In genomic region chr12:92002673-92003382, GRCh38 we compare ENCODE assay signal across 13 cellular contexts.
A peak's percentile ranks its signal among the peaks of the same experiment; 100 is the strongest.
DNase-seq lines count a peak whose midpoint lies in the region; ATAC-seq and TF ChIP-seq lines count a peak whose summit lies in the region.
"Had no signal": no experiment of that assay in that cellular context is flagged by ENCODE, and none has a peak within 500 bp of the region (broad histone marks: within the 10 kb centered on the region; RNA-seq: fewer than 3 reads in every experiment).

No MANE protein-coding gene starts in this region.

- no peak for DNase-seq in activated CD4-positive, alpha-beta T cell treated with anti-CD3 and anti-CD28 coated beads, Interleukin-2, amount 10 ng/mL, durations not matched to agents 24 days and 14 days
- no peak for DNase-seq in activated CD4-positive, alpha-beta T cell treated with anti-CD3 and anti-CD28 coated beads for 4 hours
- DNase-seq in activated naive CD8-positive, alpha-beta T cell treated with anti-CD3 and anti-CD28 coated beads for 36 hours, result no peak
- DNase-seq in heart right ventricle, result no peak
- DNase-seq in smooth muscle cell (lab: John Stamatoyannopoulos, UW; ENCODE audit: unreplicated experiment), result no peak
- no peak for DNase-seq in activated effector memory CD4-positive, alpha-beta T cell treated with Interleukin-2 at 50 U/mL for 16 hours
- no peak for DNase-seq in CD14-positive monocyte (ENCODE audit: low spot score)
- DNase-seq in aorta, result no peak
- DNase-seq: ACHN, DMS79, MM.1S had no signal

- peaks cover 3% of the 10 kb centered on the region for H3K36me3 Mint-ChIP-seq in activated CD4-positive, alpha-beta T cell treated with anti-CD3 and anti-CD28 coated beads, Interleukin-2, amount 10 ng/mL, durations not matched to agents 24 days and 14 days (ENCODE audit: low read depth)
- H3K36me3 Mint-ChIP-seq in activated naive CD8-positive, alpha-beta T cell treated with anti-CD3 and anti-CD28 coated beads for 36 hours, result peaks cover 43% of the 10 kb centered on the region
- no peaks in the 10 kb centered on the region for H3K36me3 Mint-ChIP-seq in CD14-positive monocyte

- H3F3A ChIP-seq in smooth muscle cell (ENCODE audit: low read depth), result peaks cover 7% of the 10 kb centered on the region

- H4K20me1 ChIP-seq in smooth muscle cell (ENCODE audit: low read depth), result no peaks in the 10 kb centered on the region

- TF ChIP-seq CTCF in heart right ventricle (IDR thresholded peaks at IDR 0.05), result no peak
- TF ChIP-seq CTCF in smooth muscle cell (IDR thresholded peaks at IDR 0.05; ENCODE audit: borderline replicate concordance, insufficient read depth, poor library complexity, severe bottlenecking), result no peak
- no peak for TF ChIP-seq CTCF in CD14-positive monocyte (IDR thresholded peaks at IDR 0.05)

- no peaks in the 10 kb centered on the region for H3K79me2 ChIP-seq in smooth muscle cell (ENCODE audit: low read depth)

- no peaks in the 10 kb centered on the region for H3K27me3 Mint-ChIP-seq in activated CD4-positive, alpha-beta T cell treated with anti-CD3 and anti-CD28 coated beads, Interleukin-2, amount 10 ng/mL, durations not matched to agents 24 days and 14 days
- no peaks in the 10 kb centered on the region for H3K27me3 Mint-ChIP-seq in activated naive CD8-positive, alpha-beta T cell treated with anti-CD3 and anti-CD28 coated beads for 36 hours
- peaks cover 0 to 3% (median 2%) of the 10 kb centered on the region in 3 donors for H3K27me3 Mint-ChIP-seq in CD14-positive monocyte (ENCODE audit: low read depth in 3 of 3)
- H3K27me3 Mint-ChIP-seq: central memory CD8-positive, alpha-beta T cell had no signal

- H3K9me3 Mint-ChIP-seq in activated CD4-positive, alpha-beta T cell treated with anti-CD3 and anti-CD28 coated beads, Interleukin-2, amount 10 ng/mL, durations not matched to agents 24 days and 14 days, result peaks cover 17% of the 10 kb centered on the region
- peaks cover 42% of the 10 kb centered on the region for H3K9me3 Mint-ChIP-seq in activated naive CD8-positive, alpha-beta T cell treated with anti-CD3 and anti-CD28 coated beads for 36 hours
- peaks cover 6 to 24% (median 12%) of the 10 kb centered on the region in 7 donors for H3K9me3 Mint-ChIP-seq in CD14-positive monocyte

- peak overlapping the region; percentile 45 for H2AFZ ChIP-seq in smooth muscle cell (ENCODE audit: low read depth)

- H3K36me3 ChIP-seq in heart right ventricle (no peaks in the 10 kb centered on the region), smooth muscle cell (ENCODE audit: low read depth) (no peaks in the 10 kb centered on the region), aorta (ENCODE audit: control insufficient read depth in 1 of 2, insufficient read depth in 2 of 2, low read length in 1 of 2) (no peaks in the 10 kb centered on the region)

- H3K9ac ChIP-seq in smooth muscle cell (ENCODE audit: low read depth), result no peak overlapping the region

- intact Hi-C loops in activated CD4-positive, alpha-beta T cell treated with anti-CD3 and anti-CD28 coated beads, Interleukin-2, amount 10 ng/mL, durations not matched to agents 24 days and 14 days (cut with micrococcal nuclease), result no loop called here
- intact Hi-C loops in heart right ventricle (cut with DNase I), result loop anchor here in 1 of 10 donors (5.0 to 10.0 kb wide), 2 partner anchors 134 to 562 kb away; no protein-coding TSS in a partner anchor
- intact Hi-C loops in CD14-positive monocyte (cut with micrococcal nuclease), result no loop called here
- intact Hi-C loops in aorta (cut with DNase I), result no loop called here

- H3K4me1 ChIP-seq in heart right ventricle (peaks cover 0 to 23% (median 16%) of the 10 kb centered on the region in 9 donors), smooth muscle cell (ENCODE audit: low read depth) (peaks cover 3% of the 10 kb centered on the region), aorta (ENCODE audit: control insufficient read depth in 1 of 2, insufficient read depth in 2 of 2, low read length in 2 of 2) (peaks cover 0 to 4% of the 10 kb centered on the region in 2 donors)

- peak overlapping the region; percentile 78 for H3K4me2 ChIP-seq in smooth muscle cell

- ATAC-seq in heart right ventricle, result peak in 5 of 8 donors; percentile 59 to 86 (median 77)
- no peak for ATAC-seq in aorta (ENCODE audit: low FRiP score)
- ATAC-seq: GM12878 had no signal

- H3K27ac ChIP-seq in heart right ventricle (peak overlapping the region in 7 of 10 donors; percentile 10 to 64 (median 50)), smooth muscle cell (ENCODE audit: low read depth) (peak overlapping the region; percentile 65), aorta (ENCODE audit: low read depth in 1 of 2, low read length in 2 of 2) (no peak overlapping the region)

- H3K4me3 ChIP-seq in heart right ventricle (no peak overlapping the region), smooth muscle cell (peak overlapping the region; percentile 19), aorta (ENCODE audit: low read length in 2 of 2) (no peak overlapping the region)
- H3K4me3 ChIP-seq: GM12878 had no signal

- H3K27me3 ChIP-seq in heart right ventricle (no peaks in the 10 kb centered on the region), smooth muscle cell (ENCODE audit: low read depth) (no peaks in the 10 kb centered on the region), aorta (ENCODE audit: control insufficient read depth in 1 of 2, insufficient read depth in 2 of 2, low read length in 1 of 2) (no peaks in the 10 kb centered on the region)

- WGBS in heart right ventricle, 2 donors, result 48 to 54% methylated on average over 5 of the region's 5 CpGs
- WGBS in smooth muscle cell (ENCODE audit: low lambda C conversion rate), result 28% methylated on average over 5 of the region's 5 CpGs
- WGBS in aorta, 2 donors, result 25 to 30% methylated on average over 5 of the region's 5 CpGs

- H3K27ac Mint-ChIP-seq in activated CD4-positive, alpha-beta T cell treated with anti-CD3 and anti-CD28 coated beads, Interleukin-2, amount 10 ng/mL, durations not matched to agents 24 days and 14 days, result peak overlapping the region; percentile 31
- H3K27ac Mint-ChIP-seq in activated naive CD8-positive, alpha-beta T cell treated with anti-CD3 and anti-CD28 coated beads for 36 hours, result peak overlapping the region; percentile 67
- no peak overlapping the region for H3K27ac Mint-ChIP-seq in CD14-positive monocyte

- H3K9me3 ChIP-seq in heart right ventricle (peaks cover 0 to 9% (median 0%) of the 10 kb centered on the region in 11 donors), smooth muscle cell (replicated peaks; ENCODE audit: low read depth) (no peaks in the 10 kb centered on the region), aorta (ENCODE audit: control insufficient read depth, low read length) (no peaks in the 10 kb centered on the region)

- H3K4me3 Mint-ChIP-seq in activated CD4-positive, alpha-beta T cell treated with anti-CD3 and anti-CD28 coated beads, Interleukin-2, amount 10 ng/mL, durations not matched to agents 24 days and 14 days, result no peak overlapping the region
- H3K4me3 Mint-ChIP-seq in activated naive CD8-positive, alpha-beta T cell treated with anti-CD3 and anti-CD28 coated beads for 36 hours, result peak overlapping the region; percentile 16
- H3K4me3 Mint-ChIP-seq in CD14-positive monocyte, result peak overlapping the region in 1 of 2 donors; percentile 9
- H3K4me3 Mint-ChIP-seq: central memory CD8-positive, alpha-beta T cell had no signal

- H3K4me1 Mint-ChIP-seq in activated CD4-positive, alpha-beta T cell treated with anti-CD3 and anti-CD28 coated beads, Interleukin-2, amount 10 ng/mL, durations not matched to agents 24 days and 14 days, result peaks cover 18% of the 10 kb centered on the region
- H3K4me1 Mint-ChIP-seq in activated naive CD8-positive, alpha-beta T cell treated with anti-CD3 and anti-CD28 coated beads for 36 hours, result peaks cover 37% of the 10 kb centered on the region
- no peaks in the 10 kb centered on the region for H3K4me1 Mint-ChIP-seq in CD14-positive monocyte

Comparison
In these comparisons a context has a peak if more than half of its experiments do, and no peak if none do; other contexts are left out.
1. H3K27ac Mint-ChIP-seq: peak in activated CD4-positive, alpha-beta T cell treated with anti-CD3 and anti-CD28 coated beads, Interleukin-2, amount 10 ng/mL, durations not matched to agents 24 days and 14 days (single experiment) and activated naive CD8-positive, alpha-beta T cell treated with anti-CD3 and anti-CD28 coated beads for 36 hours (single experiment); none in CD14-positive monocyte (0 of 7).
2. H3K27ac ChIP-seq: peak in heart right ventricle (7 of 10) and smooth muscle cell (single experiment); none in aorta (0 of 2).